20 cellular contexts compared by ENCODE assay signal in genomic region chr20:13749811-13750210, GRCh38.
"Had no signal": no experiment of that assay in that cellular context is flagged by ENCODE, and none has a peak within 500 bp of the region (broad histone marks: within the 10 kb centered on the region; RNA-seq: fewer than 3 reads in every experiment).

No MANE protein-coding gene starts in this region.

- H3K9ac ChIP-seq: neural progenitor cell had no signal

- H3K27me3 ChIP-seq: dorsolateral prefrontal cortex, hepatocyte, neural progenitor cell, pancreas, testis, tibial nerve, upper lobe of right lung, vagina had no signal

- H3K4me3 ChIP-seq: dorsolateral prefrontal cortex, hepatocyte, left ventricle myocardium inferior, lower lobe of right lung, neural progenitor cell, pancreas, smooth muscle cell, testis, tibial nerve, upper lobe of right lung, vagina had no signal

- FAIRE-seq: kidney, pancreas had no signal

- DNase-seq: dorsolateral prefrontal cortex; effector CD8-positive, alpha-beta T cell; foreskin melanocyte; head of caudate nucleus; kidney; left cardiac atrium; left ventricle myocardium inferior; lower lobe of right lung; occipital lobe; pancreas; right cardiac atrium; stimulated activated CD4-positive, alpha-beta T cell treated with anti-CD3 and anti-CD28 coated beads, Interleukin-2, amount 100 ng/mL, for 48 hours; testis; upper lobe of right lung had no signal

- ATAC-seq: left cardiac atrium; lower lobe of right lung; natural killer cell treated with Interleukin-12 subunit alpha and Interleukin-12 subunit beta and Interleukin-15 and Interleukin-18, amount 100 ng/mL, for 72 hours; pancreas; right cardiac atrium; upper lobe of right lung had no signal

- H3K4me2 ChIP-seq: hepatocyte, neural progenitor cell, smooth muscle cell had no signal

- H3K79me2 ChIP-seq: hepatocyte had no signal

- H3K27ac ChIP-seq: dorsolateral prefrontal cortex, hepatocyte, left ventricle myocardium inferior, lower lobe of right lung, neural progenitor cell, pancreas, testis, tibial nerve, upper lobe of right lung, vagina had no signal

- H2AFZ ChIP-seq: hepatocyte, neural progenitor cell had no signal

- H3K36me3 ChIP-seq: vagina had no signal

- H3K9me3 ChIP-seq: left ventricle myocardium inferior, lower lobe of right lung, pancreas, testis, tibial nerve, upper lobe of right lung, vagina had no signal

- H3K4me1 ChIP-seq: left ventricle myocardium inferior, lower lobe of right lung, neural progenitor cell, pancreas, testis, tibial nerve, upper lobe of right lung, vagina had no signal
